In the genomic region with DNA sequence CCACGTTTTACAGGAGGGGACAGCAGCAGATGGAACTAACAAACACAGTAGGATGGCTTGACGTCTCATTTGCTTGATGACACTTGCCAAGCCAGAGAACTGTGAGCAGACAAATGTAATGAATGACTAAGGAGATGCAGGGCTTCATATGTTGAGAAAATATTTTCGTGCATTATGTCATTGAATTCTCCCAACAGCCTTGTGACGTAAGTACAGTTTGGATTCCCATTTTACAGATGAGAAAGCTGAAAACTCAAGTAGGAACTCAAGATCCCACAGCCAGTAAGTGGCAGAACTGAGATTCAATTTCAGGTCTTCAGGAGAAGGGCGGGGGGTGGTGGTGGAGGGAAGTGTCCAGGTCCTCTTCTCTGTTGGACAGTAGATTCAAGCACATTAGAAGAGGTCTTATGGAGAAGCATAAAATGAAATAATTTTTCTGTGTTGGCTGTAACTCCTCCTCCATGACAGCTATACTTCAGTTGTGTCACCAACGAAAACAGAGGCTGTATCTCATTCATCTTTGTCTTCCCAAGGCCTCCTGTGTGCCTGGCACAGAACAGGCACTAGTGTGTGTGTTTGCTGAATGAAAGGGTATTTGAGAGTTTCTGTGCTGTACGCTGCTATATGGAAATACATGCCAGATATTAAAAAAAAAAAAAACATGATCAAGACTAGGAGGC, we compare ENCODE assay signal across 12 cellular contexts. TPM values are rescaled to one million over a fixed set of nuclear protein-coding genes. Genes with fewer than 3 reads are reported as not detected.
A peak's percentile ranks its signal among the peaks of the same experiment; 100 is the strongest.
DNase-seq lines count a peak whose midpoint lies in the region; ATAC-seq and TF ChIP-seq lines count a peak whose summit lies in the region.
"Had no signal": no experiment of that assay in that cellular context is flagged by ENCODE, and none has a peak within 500 bp of the region (broad histone marks: within the 10 kb centered on the region; RNA-seq: fewer than 3 reads in every experiment).

No MANE protein-coding gene starts in this region.

- no peak overlapping the region for H3K4me3 ChIP-seq in GM23338
- H3K4me3 ChIP-seq in gastrocnemius medialis = peak overlapping the region in 2 of 4 donors; percentile 66 to 72
- H3K4me3 ChIP-seq in PC-9 = no peak overlapping the region

- H3K9me3 Mint-ChIP-seq in GM23338 = no peaks in the 10 kb centered on the region
- H3K9me3 Mint-ChIP-seq in activated T-helper 2 cell treated with anti-CD3 and anti-CD28 coated beads, Interferon-gamma antibody, Interleukin-2, Interleukin-4, amounts not matched to agents 10 μg/mL and 5 μg/mL and 100 μg/mL, durations not matched to agents 14 hours and 24 hours and 36 hours = no peaks in the 10 kb centered on the region

- peak overlapping the region; percentile 80; the same call in 2 of the 3 replicates for H3K4me3 Mint-ChIP-seq in GM23338
- peak overlapping the region; percentile 31 for H3K4me3 Mint-ChIP-seq in activated T-helper 2 cell treated with anti-CD3 and anti-CD28 coated beads, Interferon-gamma antibody, Interleukin-2, Interleukin-4, amounts not matched to agents 10 μg/mL and 5 μg/mL and 100 μg/mL, durations not matched to agents 14 hours and 24 hours and 36 hours (ENCODE audit: low read depth)

- no peaks in the 10 kb centered on the region for H3F3A ChIP-seq in GM23338 (replicated peaks; ENCODE audit: low read depth)
- H3F3A ChIP-seq in PC-9 (ENCODE audit: insufficient read depth, low read depth) = no peaks in the 10 kb centered on the region

- H3K79me2 ChIP-seq in GM23338 (replicated peaks; ENCODE audit: insufficient read depth) (no peaks in the 10 kb centered on the region), PC-9 (ENCODE audit: low read depth) (no peaks in the 10 kb centered on the region)

- H3K27me3 Mint-ChIP-seq in GM23338 (ENCODE audit: insufficient read depth, low read depth, poor library complexity) = peaks cover 43% of the 10 kb centered on the region
- peaks cover 41% of the 10 kb centered on the region for H3K27me3 Mint-ChIP-seq in activated T-helper 2 cell treated with anti-CD3 and anti-CD28 coated beads, Interferon-gamma antibody, Interleukin-2, Interleukin-4, amounts not matched to agents 10 μg/mL and 5 μg/mL and 100 μg/mL, durations not matched to agents 14 hours and 24 hours and 36 hours (ENCODE audit: low read depth)

- no peaks in the 10 kb centered on the region for H3K36me3 Mint-ChIP-seq in GM23338 (ENCODE audit: low read depth)
- no peaks in the 10 kb centered on the region for H3K36me3 Mint-ChIP-seq in activated T-helper 2 cell treated with anti-CD3 and anti-CD28 coated beads, Interferon-gamma antibody, Interleukin-2, Interleukin-4, amounts not matched to agents 10 μg/mL and 5 μg/mL and 100 μg/mL, durations not matched to agents 14 hours and 24 hours and 36 hours (ENCODE audit: low read depth)

- in situ Hi-C loops in gastrocnemius medialis (cut with MboI; ENCODE audit: low sequenced_read_pairs in 4 of 4) = no loop called here

- intact Hi-C loops in activated T-helper 2 cell treated with anti-CD3 and anti-CD28 coated beads, Interferon-gamma antibody, Interleukin-2, Interleukin-4, amounts not matched to agents 10 μg/mL and 5 μg/mL and 100 μg/mL, durations not matched to agents 14 hours and 24 hours and 36 hours (cut with micrococcal nuclease) = no loop called here
- intact Hi-C loops in gastrocnemius medialis (cut with DNase I; ENCODE audit: low total_unique reads) (loop anchor here (5.0 kb wide), 1 partner anchor 41 kb away; no protein-coding TSS in a partner anchor), PC-9 (cut with micrococcal nuclease; ENCODE audit: unreplicated experiment) (no loop called here)

- ATAC-seq in GM23338 (no peak), gastrocnemius medialis (no peak), HG02610 (IDR thresholded peaks at IDR 0.05; ENCODE audit: unreplicated experiment) (no peak), GM21825 (IDR thresholded peaks at IDR 0.05; ENCODE audit: unreplicated experiment) (no peak)

- H2AFZ ChIP-seq in GM23338 (no peak overlapping the region), PC-9 (no peak overlapping the region)

- H4K20me1 ChIP-seq in GM23338 (replicated peaks; ENCODE audit: insufficient read depth) = no peaks in the 10 kb centered on the region
- no peaks in the 10 kb centered on the region for H4K20me1 ChIP-seq in PC-9 (ENCODE audit: insufficient read depth)

- H3K27ac Mint-ChIP-seq in GM23338 = no peak overlapping the region
- no peak overlapping the region for H3K27ac Mint-ChIP-seq in activated T-helper 2 cell treated with anti-CD3 and anti-CD28 coated beads, Interferon-gamma antibody, Interleukin-2, Interleukin-4, amounts not matched to agents 10 μg/mL and 5 μg/mL and 100 μg/mL, durations not matched to agents 14 hours and 24 hours and 36 hours

- no TSS peak for BruUV-seq in PC-9 (replicated peaks; lab: Mats Ljungman, UMichigan)

- H3K9me3 ChIP-seq in gastrocnemius medialis = no peaks in the 10 kb centered on the region
- H3K9me3 ChIP-seq in PC-9 (ENCODE audit: insufficient read depth, low read depth) = no peaks in the 10 kb centered on the region

- no peak for DNase-seq in GM23338 (ENCODE audit: low spot score)
- no peak for DNase-seq in activated T-helper 2 cell treated with anti-CD3 and anti-CD28 coated beads, Interferon-gamma antibody, Interleukin-2, Interleukin-4, amounts not matched to agents 10 μg/mL and 5 μg/mL and 100 μg/mL, durations not matched to agents 14 hours and 24 hours and 36 hours (ENCODE audit: low spot score)
- DNase-seq in hippocampal formation (lab: John Stamatoyannopoulos, UW) = peak; percentile 30 to 59
- DNase-seq in gastrocnemius medialis = no peak
- no peak for DNase-seq in PC-9
- DNase-seq in UCSD-AML1 (lab: John Stamatoyannopoulos, UW; ENCODE audit: unreplicated experiment) = no peak
- DNase-seq: cortex of kidney, kidney glomerular epithelial cell, NCI-H524 treated with DMSO at 0.1 percent for 48 hours had no signal

- H3K4me1 Mint-ChIP-seq in GM23338 = peaks cover 27% of the 10 kb centered on the region
- peaks cover 15% of the 10 kb centered on the region for H3K4me1 Mint-ChIP-seq in activated T-helper 2 cell treated with anti-CD3 and anti-CD28 coated beads, Interferon-gamma antibody, Interleukin-2, Interleukin-4, amounts not matched to agents 10 μg/mL and 5 μg/mL and 100 μg/mL, durations not matched to agents 14 hours and 24 hours and 36 hours (ENCODE audit: low read depth)

- POLR2A ChIA-PET in PC-9 (lab: Charles Lee; ENCODE audit: unreplicated experiment) = no interaction called here

- no peaks in the 10 kb centered on the region for H3K36me3 ChIP-seq in GM23338 (ENCODE audit: insufficient read depth)
- H3K36me3 ChIP-seq in gastrocnemius medialis = no peaks in the 10 kb centered on the region
- no peaks in the 10 kb centered on the region for H3K36me3 ChIP-seq in PC-9 (ENCODE audit: low read depth)

- TF ChIP-seq POLR2A in gastrocnemius medialis (IDR thresholded peaks at IDR 0.05) = no peak

- H3K4me2 ChIP-seq in GM23338 (no peak overlapping the region), PC-9 (no peak overlapping the region)

- H3K27ac ChIP-seq in GM23338 (ENCODE audit: low read depth) (no peak overlapping the region), gastrocnemius medialis (peak overlapping the region; percentile 45 to 73 (median 66)), PC-9 (no peak overlapping the region)
- H3K27ac ChIP-seq: VCaP had no signal

- TF ChIP-seq CTCF in GM23338 (conservative IDR thresholded peaks at IDR 0.05; ENCODE audit: low read depth in 2 of 2) = no peak
- no peak for TF ChIP-seq CTCF in gastrocnemius medialis (IDR thresholded peaks at IDR 0.05 in 4 of 5, conservative IDR thresholded peaks at IDR 0.05 in 1 of 5)
- no peak for TF ChIP-seq CTCF in PC-9 (conservative IDR thresholded peaks at IDR 0.05)

- peaks cover 69% of the 10 kb centered on the region for H3K27me3 ChIP-seq in GM23338 (ENCODE audit: insufficient read depth)
- peaks cover 10 to 14% (median 10%) of the 10 kb centered on the region in 3 donors for H3K27me3 ChIP-seq in gastrocnemius medialis
- peaks cover 97% of the 10 kb centered on the region for H3K27me3 ChIP-seq in PC-9 (ENCODE audit: insufficient read depth, low read depth)

- H3K9me2 ChIP-seq in GM23338 (ENCODE audit: insufficient read depth) (no peaks in the 10 kb centered on the region), PC-9 (ENCODE audit: insufficient read depth) (no peaks in the 10 kb centered on the region)

- CTCF ChIA-PET in PC-9 (lab: Charles Lee) = no interaction called here

- H3K4me1 ChIP-seq in GM23338 (ENCODE audit: insufficient read depth) = peaks cover 24% of the 10 kb centered on the region
- H3K4me1 ChIP-seq in gastrocnemius medialis = peaks cover 16 to 18% of the 10 kb centered on the region in 2 donors
- H3K4me1 ChIP-seq in PC-9 (replicated peaks; ENCODE audit: insufficient read depth) = no peaks in the 10 kb centered on the region

TF ChIP-seq in GM23338, 12 proteins besides CTCF, POLR2A, EP300 and RAD21 (continues in another document):
- TF ChIP-seq NANOG (IDR thresholded peaks at IDR 0.05; ENCODE audit: borderline replicate concordance) = no peak
- TF ChIP-seq, protein P1, sequence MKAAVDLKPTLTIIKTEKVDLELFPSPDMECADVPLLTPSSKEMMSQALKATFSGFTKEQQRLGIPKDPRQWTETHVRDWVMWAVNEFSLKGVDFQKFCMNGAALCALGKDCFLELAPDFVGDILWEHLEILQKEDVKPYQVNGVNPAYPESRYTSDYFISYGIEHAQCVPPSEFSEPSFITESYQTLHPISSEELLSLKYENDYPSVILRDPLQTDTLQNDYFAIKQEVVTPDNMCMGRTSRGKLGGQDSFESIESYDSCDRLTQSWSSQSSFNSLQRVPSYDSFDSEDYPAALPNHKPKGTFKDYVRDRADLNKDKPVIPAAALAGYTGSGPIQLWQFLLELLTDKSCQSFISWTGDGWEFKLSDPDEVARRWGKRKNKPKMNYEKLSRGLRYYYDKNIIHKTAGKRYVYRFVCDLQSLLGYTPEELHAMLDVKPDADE (IDR thresholded peaks at IDR 0.05) = no peak
- no peak for TF ChIP-seq CREB1 (CRISPR knock-in tag; IDR thresholded peaks at IDR 0.05; ENCODE audit: low read depth)
- no peak for TF ChIP-seq EZH2phosphoT487 (IDR thresholded peaks at IDR 0.05; ENCODE audit: unreplicated experiment)
- TF ChIP-seq STAT1 (IDR thresholded peaks at IDR 0.05; ENCODE audit: unreplicated experiment) = no peak

RNA-seq across cellular contexts. Expression of a gene that starts 2.2 kb away (rescaled TPM):
- total RNA-seq in GM23338 (2014; rRNA removed; shearing (Covaris generic)) = 2.8 and 3.7 TPM in 2 replicates
- 0.78 and 1.4 TPM in 2 replicates for polyA plus RNA-seq in GM23338 (2016; fragmentation: Nextera tagmentation; extraction: Ambion mirVana)
- 12.4 and 12.9 TPM in 2 replicates for total RNA-seq in activated T-helper 2 cell treated with anti-CD3 and anti-CD28 coated beads, Interferon-gamma antibody, Interleukin-2, Interleukin-4, amounts not matched to agents 10 μg/mL and 5 μg/mL and 100 μg/mL, durations not matched to agents 14 hours and 24 hours and 36 hours
- total RNA-seq in gastrocnemius medialis (1 to 10 TPM in 2 of 4 donors, under 1 TPM in 2; 0.56 to 6.1 (median 1.2) TPM), PC-9 (2021) (4.3 and 7.4 TPM in 2 replicates)

RNA-seq across cellular contexts. Expression of a gene that starts 49.2 kb away (rescaled TPM):
- 22.2 and 31.6 TPM in 2 replicates for total RNA-seq in GM23338 (2014; rRNA removed; shearing (Covaris generic))
- 4.6 and 5.3 TPM in 2 replicates for polyA plus RNA-seq in GM23338 (2016; fragmentation: Nextera tagmentation; extraction: Ambion mirVana)
- 15.0 and 15.9 TPM in 2 replicates for total RNA-seq in activated T-helper 2 cell treated with anti-CD3 and anti-CD28 coated beads, Interferon-gamma antibody, Interleukin-2, Interleukin-4, amounts not matched to agents 10 μg/mL and 5 μg/mL and 100 μg/mL, durations not matched to agents 14 hours and 24 hours and 36 hours
- total RNA-seq in gastrocnemius medialis (10 to 100 TPM in 3 of 4 donors, 1 to 10 TPM in 1; 8.6 to 16.9 (median 12.7) TPM), PC-9 (2021) (31.7 and 44.0 TPM in 2 replicates)

Comparison
In these comparisons a context has a peak if more than half of its experiments do, and no peak if none do; other contexts are left out.
1. DNase-seq: peak in hippocampal formation (2 of 2); none in GM23338 (single experiment), activated T-helper 2 cell treated with anti-CD3 and anti-CD28 coated beads, Interferon-gamma antibody, Interleukin-2, Interleukin-4, amounts not matched to agents 10 μg/mL and 5 μg/mL and 100 μg/mL, durations not matched to agents 14 hours and 24 hours and 36 hours (single experiment), gastrocnemius medialis (0 of 2), PC-9 (0 of 2) and UCSD-AML1 (single experiment).
2. H3K27ac ChIP-seq: peak in gastrocnemius medialis (4 of 4); none in GM23338 (single experiment) and PC-9 (single experiment).